9 cellular contexts compared by ENCODE assay signal in genomic region chr15:85854345-85855097, GRCh38. TPM values are rescaled to one million over a fixed set of nuclear protein-coding genes. Genes with fewer than 3 reads are reported as not detected.
DNase-seq lines count a peak whose midpoint lies in the region; ATAC-seq, FAIRE-seq and TF ChIP-seq lines count a peak whose summit lies in the region.
"Had no signal": no experiment of that assay in that cellular context is flagged by ENCODE, and none has a peak within 500 bp of the region (broad histone marks: within the 10 kb centered on the region; RNA-seq: fewer than 3 reads in every experiment).

No MANE protein-coding gene starts in this region.

- CTCF ChIA-PET in CD8-positive, alpha-beta T cell (lab: Charles Lee): interaction anchor here (0.6 to 2.3 kb wide), 9 partner anchors 10 to 1389 kb away, joined by 3 to 10 read pairs (median 3); no protein-coding TSS in a partner anchor

- intact Hi-C loops in CD8-positive, alpha-beta T cell (cut with DNase I, micrococcal nuclease): loop anchor here in 1 of 2 experiments (5.0 kb wide), 1 partner anchor 888 kb away; no protein-coding TSS in a partner anchor
- intact Hi-C loops in heart right ventricle (cut with DNase I): no loop called here
- intact Hi-C loops in psoas muscle (cut with DNase I): no loop called here

- no peaks in the 10 kb centered on the region for H3K9me3 Mint-ChIP-seq in CD8-positive, alpha-beta T cell
- H3K9me3 Mint-ChIP-seq in activated naive CD8-positive, alpha-beta T cell treated with anti-CD3 and anti-CD28 coated beads, Interleukin-2, amount 50 U/mL, for 24 hours: no peaks in the 10 kb centered on the region
- H3K9me3 Mint-ChIP-seq: activated naive CD4-positive, alpha-beta T cell treated with anti-CD3 and anti-CD28 coated beads, Interleukin-2, amount 50 U/mL, for 24 hours had no signal

- no peaks in the 10 kb centered on the region for H3K9me3 ChIP-seq in CD8-positive, alpha-beta T cell (ENCODE audit: low read length)
- no peaks in the 10 kb centered on the region for H3K9me3 ChIP-seq in heart right ventricle
- H3K9me3 ChIP-seq in psoas muscle: no peaks in the 10 kb centered on the region

- peak; percentile 52 for FAIRE-seq in RCC 7860 (lab: Jason Lieb, UNC)

- H3K4me1 ChIP-seq in CD8-positive, alpha-beta T cell (ENCODE audit: insufficient read depth, low read length): peaks cover 4% of the 10 kb centered on the region
- H3K4me1 ChIP-seq in heart right ventricle (peaks cover 0 to 5% (median 0%) of the 10 kb centered on the region in 9 donors), psoas muscle (no peaks in the 10 kb centered on the region)

- peak; percentile 71 for ATAC-seq in CD8-positive, alpha-beta T cell
- ATAC-seq in GM18870 (IDR thresholded peaks at IDR 0.05; ENCODE audit: unreplicated experiment): peak; percentile 65
- ATAC-seq in activated naive CD8-positive, alpha-beta T cell treated with anti-CD3 and anti-CD28 coated beads, Interleukin-2, amount 50 U/mL, for 24 hours: peak; percentile 51
- ATAC-seq in heart right ventricle: peak in 7 of 8 donors; percentile 41 to 78 (median 62)
- ATAC-seq in psoas muscle: peak; percentile 65 to 86 (median 78)
- ATAC-seq in HG02588 (IDR thresholded peaks at IDR 0.05; ENCODE audit: unreplicated experiment): no peak

- no peak overlapping the region for H3K4me3 Mint-ChIP-seq in CD8-positive, alpha-beta T cell
- no peak overlapping the region for H3K4me3 Mint-ChIP-seq in activated naive CD8-positive, alpha-beta T cell treated with anti-CD3 and anti-CD28 coated beads, Interleukin-2, amount 50 U/mL, for 24 hours
- H3K4me3 Mint-ChIP-seq: activated naive CD4-positive, alpha-beta T cell treated with anti-CD3 and anti-CD28 coated beads, Interleukin-2, amount 50 U/mL, for 24 hours had no signal

- H3K36me3 ChIP-seq in CD8-positive, alpha-beta T cell (ENCODE audit: insufficient read depth, low read length): no peaks in the 10 kb centered on the region
- H3K36me3 ChIP-seq in heart right ventricle (no peaks in the 10 kb centered on the region), psoas muscle (ENCODE audit: insufficient read depth in 1 of 2, low read depth in 1 of 2) (no peaks in the 10 kb centered on the region)

- peak in 6 of 7 experiments; percentile 16 to 60 (median 40) for DNase-seq in CD8-positive, alpha-beta T cell
- DNase-seq in HL-60 (ENCODE audit: low read depth in 1 of 2, low spot score in 1 of 2) (peak in 1 of 2 experiments; percentile 52), RCC 7860 (ENCODE audit: low spot score) (peak; percentile 29), heart right ventricle (peak in 1 of 2 donors; percentile 40), psoas muscle (no peak)
- peak; percentile 40 for DNase-seq in activated naive CD8-positive, alpha-beta T cell treated with anti-CD3 and anti-CD28 coated beads, Interleukin-2, amount 50 U/mL, for 24 hours

- POLR2A ChIA-PET in CD8-positive, alpha-beta T cell (lab: Charles Lee): no interaction called here

- H3K4me3 ChIP-seq in CD8-positive, alpha-beta T cell (ENCODE audit: low read depth, low read length): no peak overlapping the region
- H3K4me3 ChIP-seq in HL-60 (replicated peaks; ENCODE audit: insufficient read depth, low read length) (no peak overlapping the region), heart right ventricle (no peak overlapping the region), psoas muscle (no peak overlapping the region)

- TF ChIP-seq CTCF in CD8-positive, alpha-beta T cell (IDR thresholded peaks at IDR 0.05): peak; percentile 87
- TF ChIP-seq CTCF in HL-60 (IDR thresholded peaks at IDR 0.05; ENCODE audit: insufficient read depth, low read length) (peak; percentile 79), heart right ventricle (IDR thresholded peaks at IDR 0.05) (peak; percentile 61 to 88 (median 83)), psoas muscle (IDR thresholded peaks at IDR 0.05) (peak; percentile 85)

- H3K27me3 Mint-ChIP-seq in CD8-positive, alpha-beta T cell (ENCODE audit: low read depth): peaks cover 34% of the 10 kb centered on the region
- peaks cover 33% of the 10 kb centered on the region for H3K27me3 Mint-ChIP-seq in activated naive CD8-positive, alpha-beta T cell treated with anti-CD3 and anti-CD28 coated beads, Interleukin-2, amount 50 U/mL, for 24 hours

- H3K36me3 Mint-ChIP-seq in CD8-positive, alpha-beta T cell: no peaks in the 10 kb centered on the region
- H3K36me3 Mint-ChIP-seq in activated naive CD8-positive, alpha-beta T cell treated with anti-CD3 and anti-CD28 coated beads, Interleukin-2, amount 50 U/mL, for 24 hours (ENCODE audit: low read depth): no peaks in the 10 kb centered on the region
- H3K36me3 Mint-ChIP-seq: activated naive CD4-positive, alpha-beta T cell treated with anti-CD3 and anti-CD28 coated beads, Interleukin-2, amount 50 U/mL, for 24 hours had no signal

- no peak overlapping the region for H3K27ac ChIP-seq in CD8-positive, alpha-beta T cell (ENCODE audit: low read depth, low read length)
- H3K27ac ChIP-seq in HL-60 (replicated peaks) (no peak overlapping the region), heart right ventricle (no peak overlapping the region), psoas muscle (no peak overlapping the region)

- WGBS in heart right ventricle, 2 donors: 43 to 48% methylated on average over 11 of the region's 11 CpGs
- 43 to 45% (median 45%) methylated on average over 11 of the region's 11 CpGs for WGBS in psoas muscle, 3 donors

- H3K4me1 Mint-ChIP-seq in CD8-positive, alpha-beta T cell (ENCODE audit: low read depth): peaks cover 7% of the 10 kb centered on the region
- H3K4me1 Mint-ChIP-seq in activated naive CD8-positive, alpha-beta T cell treated with anti-CD3 and anti-CD28 coated beads, Interleukin-2, amount 50 U/mL, for 24 hours: peaks cover 2% of the 10 kb centered on the region

- no peaks in the 10 kb centered on the region for H3K27me3 ChIP-seq in CD8-positive, alpha-beta T cell (ENCODE audit: insufficient read depth, low read length)
- peaks cover 3% of the 10 kb centered on the region for H3K27me3 ChIP-seq in HL-60 (ENCODE audit: insufficient read depth, poor library complexity, severe bottlenecking)
- H3K27me3 ChIP-seq in heart right ventricle: peaks cover 0 to 44% (median 38%) of the 10 kb centered on the region in 7 donors
- no peaks in the 10 kb centered on the region for H3K27me3 ChIP-seq in psoas muscle (ENCODE audit: insufficient read depth in 3 of 3, low read length in 2 of 3)

- no peak overlapping the region for H3K27ac Mint-ChIP-seq in CD8-positive, alpha-beta T cell
- no peak overlapping the region for H3K27ac Mint-ChIP-seq in activated naive CD8-positive, alpha-beta T cell treated with anti-CD3 and anti-CD28 coated beads, Interleukin-2, amount 50 U/mL, for 24 hours
- H3K27ac Mint-ChIP-seq: activated naive CD4-positive, alpha-beta T cell treated with anti-CD3 and anti-CD28 coated beads, Interleukin-2, amount 50 U/mL, for 24 hours had no signal

RNA-seq across cellular contexts. Expression of gene KLHL25, which starts 59.8 kb away (rescaled TPM):
- 1 to 10 TPM; 4.3 to 4.9 TPM for total RNA-seq in CD8-positive, alpha-beta T cell
- 1 to 10 TPM; 1.9 to 4.6 (median 3.2) TPM for total RNA-seq in heart right ventricle
- polyA plus RNA-seq in heart right ventricle: 1 to 10 TPM; 3.2 to 9.2 TPM
- 10 to 100 TPM in 2 of 4 donors, 1 to 10 TPM in 2; 5.5 to 15.7 (median 10.6) TPM for total RNA-seq in psoas muscle
- polyA plus RNA-seq in psoas muscle: 10 to 100 TPM in 1 of 3 donors, 1 to 10 TPM in 2; 3.8 to 12.1 (median 6.8) TPM

Comparison
In these comparisons a context has a peak if more than half of its experiments do, and no peak if none do; other contexts are left out.
1. DNase-seq: peak in CD8-positive, alpha-beta T cell (6 of 7), RCC 7860 (single experiment) and activated naive CD8-positive, alpha-beta T cell treated with anti-CD3 and anti-CD28 coated beads, Interleukin-2, amount 50 U/mL, for 24 hours (single experiment); none in psoas muscle (0 of 2).
2. Peak in every context shown above with its lines, with median percentiles within 50 percentile points of each other: CTCF ChIP-seq.